ENCODE assay signal across 26 cellular contexts in genomic region chr3:35785540-35785939, GRCh38.
DNase-seq lines count a peak whose midpoint lies in the region; ATAC-seq and TF ChIP-seq lines count a peak whose summit lies in the region.
"Had no signal": no experiment of that assay in that cellular context is flagged by ENCODE, and none has a peak within 500 bp of the region (broad histone marks: within the 10 kb centered on the region; RNA-seq: fewer than 3 reads in every experiment).

No MANE protein-coding gene starts in this region.

- H3K27me3 ChIP-seq in Karpas-422 (ENCODE audit: low read length) (no peaks in the 10 kb centered on the region), OCI-LY3 (ENCODE audit: low read depth, low read length) (no peaks in the 10 kb centered on the region), hepatocyte (no peaks in the 10 kb centered on the region)
- H3K27me3 ChIP-seq: BLaER1 treated with 17β-estradiol and CSF1 and Interleukin-3, amounts not matched to agents 10 nM and 100 nM; brain microvascular endothelial cell; MG63; upper lobe of left lung had no signal

- H3K27ac Mint-ChIP-seq in naive B cell = peak overlapping the region in 5 of 6 donors; percentile 30 to 94 (median 75)
- H3K27ac Mint-ChIP-seq: T-cell had no signal

- H3K4me3 Mint-ChIP-seq in naive B cell = peak overlapping the region in 4 of 8 donors; percentile 30 to 59 (median 53)
- H3K4me3 Mint-ChIP-seq: T-cell had no signal

- DNase-seq in Karpas-422 (peak; percentile 69), naive B cell (peak; percentile 33), hepatocyte (ENCODE audit: low spot score) (no peak), activated gamma-delta T cell (lab: John Stamatoyannopoulos, UW) (no peak), KG1 (lab: John Stamatoyannopoulos, UW) (no peak)
- no peak for DNase-seq in activated CD4-positive, CD25-positive, alpha-beta regulatory T cell treated with anti-CD3 and anti-CD28 coated beads, Interleukin-2, amount 50 U/mL, for 72 hours
- DNase-seq: activated T-cell treated with anti-CD3 and anti-CD28 coated beads, Interleukin-2, amount 50 U/mL, for 1 hour; brain microvascular endothelial cell; COR-L47; effector CD8-positive, alpha-beta T cell; erythroblast; IMR-90; left colon; mesendoderm; MG63; NCI-H187; NCI-H2227 treated with DMSO at 0.1 percent for 48 hours; NCI-H774; SHP77 treated with DMSO at 0.1 percent for 48 hours; T-cell; upper lobe of left lung had no signal

- no peaks in the 10 kb centered on the region for H3K36me3 Mint-ChIP-seq in naive B cell
- H3K36me3 Mint-ChIP-seq: T-cell had no signal

- H3K4me3 ChIP-seq in Karpas-422 (ENCODE audit: low read length) (no peak overlapping the region), OCI-LY3 (ENCODE audit: low read length) (no peak overlapping the region), hepatocyte (no peak overlapping the region)
- H3K4me3 ChIP-seq: BLaER1 treated with 17β-estradiol and CSF1 and Interleukin-3, amounts not matched to agents 10 nM and 100 nM; MG63; upper lobe of left lung had no signal

- H3K9me2 ChIP-seq in Karpas-422 (replicated peaks; ENCODE audit: insufficient read depth, low read length) (no peaks in the 10 kb centered on the region), hepatocyte (replicated peaks; ENCODE audit: insufficient read depth) (no peaks in the 10 kb centered on the region)

- H3K4me2 ChIP-seq in Karpas-422 (ENCODE audit: low read depth, low read length, poor library complexity, severe bottlenecking) (no peak overlapping the region), OCI-LY3 (ENCODE audit: low read length) (peak overlapping the region; percentile 57), hepatocyte (no peak overlapping the region)
- H3K4me2 ChIP-seq: BLaER1 treated with 17β-estradiol and CSF1 and Interleukin-3, amounts not matched to agents 10 nM and 100 nM had no signal

- no peaks in the 10 kb centered on the region for H3K9me3 ChIP-seq in Karpas-422 (ENCODE audit: low read length)
- H3K9me3 ChIP-seq in OCI-LY3 (ENCODE audit: insufficient read depth, low read length) = no peaks in the 10 kb centered on the region
- no peaks in the 10 kb centered on the region for H3K9me3 ChIP-seq in hepatocyte (ENCODE audit: low read depth)
- H3K9me3 ChIP-seq: BLaER1 treated with 17β-estradiol and CSF1 and Interleukin-3, amounts not matched to agents 10 nM and 100 nM; MG63; upper lobe of left lung had no signal

- H3K4me1 Mint-ChIP-seq in naive B cell = peaks cover 9 to 16% (median 15%) of the 10 kb centered on the region in 3 donors
- H3K4me1 Mint-ChIP-seq: T-cell had no signal

- no peak overlapping the region for H2AFZ ChIP-seq in Karpas-422 (ENCODE audit: low read length)
- 0 out of 2 replicates have a peak overlapping the region, but pooled peaks have one; percentile 50 for H2AFZ ChIP-seq in OCI-LY3 (ENCODE audit: low read depth, low read length)
- H2AFZ ChIP-seq in hepatocyte = no peak overlapping the region

- H3K27ac ChIP-seq in Karpas-422 (ENCODE audit: low read length) (no peak overlapping the region), OCI-LY3 (ENCODE audit: low read length) (peak overlapping the region; percentile 32; the same call in 1 of the 2 replicates), hepatocyte (no peak overlapping the region)
- H3K27ac ChIP-seq: BLaER1 treated with 17β-estradiol and CSF1 and Interleukin-3, amounts not matched to agents 10 nM and 100 nM; brain microvascular endothelial cell; upper lobe of left lung had no signal

- peaks cover 8% of the 10 kb centered on the region for H3K4me1 ChIP-seq in Karpas-422 (ENCODE audit: low read length)
- peaks cover 13% of the 10 kb centered on the region for H3K4me1 ChIP-seq in OCI-LY3 (ENCODE audit: low read length)
- peaks cover 3% of the 10 kb centered on the region for H3K4me1 ChIP-seq in hepatocyte (ENCODE audit: insufficient read depth)
- H3K4me1 ChIP-seq: upper lobe of left lung had no signal

- H3K9ac ChIP-seq in Karpas-422 (ENCODE audit: low read length) = no peak overlapping the region
- H3K9ac ChIP-seq in OCI-LY3 (ENCODE audit: low read length) = no peak overlapping the region
- H3K9ac ChIP-seq: BLaER1 treated with 17β-estradiol and CSF1 and Interleukin-3, amounts not matched to agents 10 nM and 100 nM had no signal

- peak; percentile 80 for ATAC-seq in GM18868 (IDR thresholded peaks at IDR 0.05; ENCODE audit: unreplicated experiment)
- ATAC-seq in naive B cell (ENCODE audit: low read depth in 2 of 2) = peak; percentile 83 to 95
- ATAC-seq: HCT116, left colon, Panc1, T-cell had no signal

- H3K36me3 ChIP-seq in Karpas-422 (ENCODE audit: insufficient read depth, low read length) (no peaks in the 10 kb centered on the region), OCI-LY3 (replicated peaks; ENCODE audit: low read depth, low read length) (no peaks in the 10 kb centered on the region), hepatocyte (replicated peaks; ENCODE audit: insufficient read depth, low read depth) (no peaks in the 10 kb centered on the region)
- H3K36me3 ChIP-seq: brain microvascular endothelial cell, MG63, upper lobe of left lung had no signal

- TF ChIP-seq CTCF in OCI-LY3 (IDR thresholded peaks at IDR 0.05; ENCODE audit: low read depth, low read length) (no peak), hepatocyte (IDR thresholded peaks at IDR 0.05; ENCODE audit: poor library complexity) (no peak)

- H3K27me3 Mint-ChIP-seq in naive B cell = no peaks in the 10 kb centered on the region
- H3K27me3 Mint-ChIP-seq: T-cell had no signal

- WGBS in hepatocyte (ENCODE audit: low lambda C conversion rate, missing lambda C conversion rate) = 95% methylated on average over 2 of the region's 2 CpGs

- H3K9me3 Mint-ChIP-seq in naive B cell = peaks cover 0 to 1% (median 0%) of the 10 kb centered on the region in 7 donors
- H3K9me3 Mint-ChIP-seq: T-cell had no signal

- H4K20me1 ChIP-seq in Karpas-422 (ENCODE audit: insufficient read depth, low read depth, low read length) (no peaks in the 10 kb centered on the region), OCI-LY3 (ENCODE audit: insufficient read depth, low read length) (no peaks in the 10 kb centered on the region), hepatocyte (ENCODE audit: insufficient read depth, poor library complexity, severe bottlenecking) (no peaks in the 10 kb centered on the region)

- H3K79me2 ChIP-seq in Karpas-422 (ENCODE audit: low read length) = no peaks in the 10 kb centered on the region
- H3K79me2 ChIP-seq in OCI-LY3 (ENCODE audit: low read length) = no peaks in the 10 kb centered on the region
- no peaks in the 10 kb centered on the region for H3K79me2 ChIP-seq in hepatocyte

Comparison
In these comparisons a context has a peak if more than half of its experiments do, and no peak if none do; other contexts are left out.
1. DNase-seq: peak in Karpas-422 (single experiment) and naive B cell (single experiment); none in activated CD4-positive, CD25-positive, alpha-beta regulatory T cell treated with anti-CD3 and anti-CD28 coated beads, Interleukin-2, amount 50 U/mL, for 72 hours (single experiment), hepatocyte (single experiment), activated gamma-delta T cell (single experiment) and KG1 (single experiment).